8 cellular contexts compared by ENCODE assay signal in genomic region chr7:107725138-107725740, GRCh38. TPM values are rescaled to one million over a fixed set of nuclear protein-coding genes. Genes with fewer than 3 reads are reported as not detected.
DNase-seq lines count a peak whose midpoint lies in the region; ATAC-seq and TF ChIP-seq lines count a peak whose summit lies in the region.

No MANE protein-coding gene starts in this region.

- H3K9ac ChIP-seq in MM.1S (ENCODE audit: low read length) = no peak overlapping the region

- TF ChIP-seq CTCF in MM.1S (IDR thresholded peaks at IDR 0.05; ENCODE audit: low read length) (peak; percentile 80), lower lobe of right lung (IDR thresholded peaks at IDR 0.05) (peak; percentile 67)

- intact Hi-C loops in lower lobe of right lung (cut with DNase I) = no loop called here

- H3K27me3 ChIP-seq in MM.1S (replicated peaks; ENCODE audit: insufficient read depth, low read length) (no peaks in the 10 kb centered on the region), lower lobe of right lung (ENCODE audit: low read depth) (no peaks in the 10 kb centered on the region)

- no peaks in the 10 kb centered on the region for H3K9me3 ChIP-seq in MM.1S (replicated peaks; ENCODE audit: insufficient read depth, low read length)
- no peaks in the 10 kb centered on the region for H3K9me3 ChIP-seq in lower lobe of right lung

- H3K36me3 ChIP-seq in MM.1S (replicated peaks; ENCODE audit: insufficient read depth, low read length) (no peaks in the 10 kb centered on the region), lower lobe of right lung (no peaks in the 10 kb centered on the region)

- no peak overlapping the region for H3K27ac ChIP-seq in MM.1S (ENCODE audit: low read length)
- no peak overlapping the region for H3K27ac ChIP-seq in lower lobe of right lung

- H2AFZ ChIP-seq in MM.1S (ENCODE audit: low read length) = no peak overlapping the region

- DNase-seq in SIG-M5 treated with dmso at 0.1 percent for 504 hours (lab: John Stamatoyannopoulos, UW; ENCODE audit: unreplicated experiment) = peak; percentile 63
- DNase-seq in SIG-M5 (lab: John Stamatoyannopoulos, UW) = no peak
- DNase-seq in MM.1S = peak; percentile 66
- peak; percentile 6 to 48 for DNase-seq in SW 1271 (lab: John Stamatoyannopoulos, UW)
- peak; percentile 43 for DNase-seq in central memory CD4-positive, alpha-beta T cell
- DNase-seq in lower lobe of right lung = no peak
- DNase-seq in stimulated activated CD8-positive, alpha-beta memory T cell treated with anti-CD3 and anti-CD28 coated beads, Interleukin-7, amount 100 ng/mL, for 4 hours (ENCODE audit: low read depth in 2 of 2) = peak; percentile 7 to 15

- no peaks in the 10 kb centered on the region for H3K9me2 ChIP-seq in MM.1S (replicated peaks; ENCODE audit: insufficient read depth, low read length)

- H3K79me2 ChIP-seq in MM.1S (ENCODE audit: low read length) = no peaks in the 10 kb centered on the region

- ATAC-seq in lower lobe of right lung = peak in 1 of 2 donors; percentile 59
- no peak for ATAC-seq in HG03442 (IDR thresholded peaks at IDR 0.05; ENCODE audit: unreplicated experiment)

- H3K4me2 ChIP-seq in MM.1S (ENCODE audit: low read depth, low read length) = no peak overlapping the region

- H3K4me1 ChIP-seq in MM.1S (ENCODE audit: low read length) = no peaks in the 10 kb centered on the region
- no peaks in the 10 kb centered on the region for H3K4me1 ChIP-seq in lower lobe of right lung

- H3F3A ChIP-seq in MM.1S (ENCODE audit: insufficient read depth, low read length) = no peaks in the 10 kb centered on the region

- H4K20me1 ChIP-seq in MM.1S (ENCODE audit: insufficient read depth, low read length) = no peaks in the 10 kb centered on the region

- H3K4me3 ChIP-seq in MM.1S (ENCODE audit: low read length) = no peak overlapping the region
- H3K4me3 ChIP-seq in lower lobe of right lung = no peak overlapping the region

RNA-seq across cellular contexts. Expression of gene CBLL1, which starts 18.7 kb away (rescaled TPM):
- total RNA-seq in lower lobe of right lung = 20.9 TPM

Comparison
In these comparisons a context has a peak if more than half of its experiments do, and no peak if none do; other contexts are left out.
1. DNase-seq: peak in SIG-M5 treated with dmso at 0.1 percent for 504 hours (single experiment), MM.1S (single experiment), SW 1271 (2 of 2), central memory CD4-positive, alpha-beta T cell (single experiment) and stimulated activated CD8-positive, alpha-beta memory T cell treated with anti-CD3 and anti-CD28 coated beads, Interleukin-7, amount 100 ng/mL, for 4 hours (2 of 2); none in SIG-M5 (single experiment) and lower lobe of right lung (single experiment).